In the genomic region with DNA sequence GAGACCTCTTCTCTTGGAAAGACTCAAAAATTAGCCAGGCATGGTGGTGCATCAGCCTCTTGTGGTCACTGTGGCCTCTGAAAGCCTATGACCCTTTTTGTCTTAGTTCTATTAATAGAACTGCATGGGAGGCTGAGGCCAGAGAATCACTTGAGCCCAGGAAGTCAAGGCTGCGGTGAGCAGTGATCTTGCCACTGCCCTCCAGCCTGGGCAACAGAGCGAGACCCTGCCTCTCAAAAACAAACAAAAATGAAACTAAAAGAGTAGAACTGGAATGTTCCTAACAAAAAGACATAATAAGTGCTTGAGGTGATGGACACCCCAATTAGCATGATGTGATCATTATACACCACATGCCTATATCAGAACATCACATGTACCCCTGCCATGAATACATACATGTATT, we compare ENCODE assay signal across 1 cellular context.
TF ChIP-seq lines count a peak whose summit lies in the region.

No MANE protein-coding gene starts in this region.

TF ChIP-seq in GM12878, 131 proteins besides CTCF, POLR2A, EP300 and RAD21 (continued from another document and continues in another):
- TF ChIP-seq, protein P1, sequence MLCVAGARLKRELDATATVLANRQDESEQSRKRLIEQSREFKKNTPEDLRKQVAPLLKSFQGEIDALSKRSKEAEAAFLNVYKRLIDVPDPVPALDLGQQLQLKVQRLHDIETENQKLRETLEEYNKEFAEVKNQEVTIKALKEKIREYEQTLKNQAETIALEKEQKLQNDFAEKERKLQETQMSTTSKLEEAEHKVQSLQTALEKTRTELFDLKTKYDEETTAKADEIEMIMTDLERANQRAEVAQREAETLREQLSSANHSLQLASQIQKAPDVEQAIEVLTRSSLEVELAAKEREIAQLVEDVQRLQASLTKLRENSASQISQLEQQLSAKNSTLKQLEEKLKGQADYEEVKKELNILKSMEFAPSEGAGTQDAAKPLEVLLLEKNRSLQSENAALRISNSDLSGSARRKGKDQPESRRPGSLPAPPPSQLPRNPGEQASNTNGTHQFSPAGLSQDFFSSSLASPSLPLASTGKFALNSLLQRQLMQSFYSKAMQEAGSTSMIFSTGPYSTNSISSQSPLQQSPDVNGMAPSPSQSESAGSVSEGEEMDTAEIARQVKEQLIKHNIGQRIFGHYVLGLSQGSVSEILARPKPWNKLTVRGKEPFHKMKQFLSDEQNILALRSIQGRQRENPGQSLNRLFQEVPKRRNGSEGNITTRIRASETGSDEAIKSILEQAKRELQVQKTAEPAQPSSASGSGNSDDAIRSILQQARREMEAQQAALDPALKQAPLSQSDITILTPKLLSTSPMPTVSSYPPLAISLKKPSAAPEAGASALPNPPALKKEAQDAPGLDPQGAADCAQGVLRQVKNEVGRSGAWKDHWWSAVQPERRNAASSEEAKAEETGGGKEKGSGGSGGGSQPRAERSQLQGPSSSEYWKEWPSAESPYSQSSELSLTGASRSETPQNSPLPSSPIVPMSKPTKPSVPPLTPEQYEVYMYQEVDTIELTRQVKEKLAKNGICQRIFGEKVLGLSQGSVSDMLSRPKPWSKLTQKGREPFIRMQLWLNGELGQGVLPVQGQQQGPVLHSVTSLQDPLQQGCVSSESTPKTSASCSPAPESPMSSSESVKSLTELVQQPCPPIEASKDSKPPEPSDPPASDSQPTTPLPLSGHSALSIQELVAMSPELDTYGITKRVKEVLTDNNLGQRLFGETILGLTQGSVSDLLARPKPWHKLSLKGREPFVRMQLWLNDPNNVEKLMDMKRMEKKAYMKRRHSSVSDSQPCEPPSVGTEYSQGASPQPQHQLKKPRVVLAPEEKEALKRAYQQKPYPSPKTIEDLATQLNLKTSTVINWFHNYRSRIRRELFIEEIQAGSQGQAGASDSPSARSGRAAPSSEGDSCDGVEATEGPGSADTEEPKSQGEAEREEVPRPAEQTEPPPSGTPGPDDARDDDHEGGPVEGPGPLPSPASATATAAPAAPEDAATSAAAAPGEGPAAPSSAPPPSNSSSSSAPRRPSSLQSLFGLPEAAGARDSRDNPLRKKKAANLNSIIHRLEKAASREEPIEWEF (IDR thresholded peaks at IDR 0.05; ENCODE audit: insufficient replicate concordance, low read depth, low read length) = no peak
- TF ChIP-seq NR2C1 (IDR thresholded peaks at IDR 0.05) (no peak), ESRRA (IDR thresholded peaks at IDR 0.05; ENCODE audit: low read length) (no peak), GATAD2B (conservative IDR thresholded peaks at IDR 0.05; ENCODE audit: low read depth) (no peak), ASH2L (IDR thresholded peaks at IDR 0.05; ENCODE audit: borderline replicate concordance, low read depth) (no peak), SMC3 (IDR thresholded peaks at IDR 0.05; ENCODE audit: borderline replicate concordance, low read length) (no peak), KDM1A (IDR thresholded peaks at IDR 0.05; ENCODE audit: borderline replicate concordance) (no peak), BMI1 (IDR thresholded peaks at IDR 0.05; ENCODE audit: borderline replicate concordance) (no peak), RFX5 (IDR thresholded peaks at IDR 0.05; ENCODE audit: low read depth, low read length) (no peak), MXI1 (IDR thresholded peaks at IDR 0.05; ENCODE audit: low read depth, low read length) (no peak), DPF2 (IDR thresholded peaks at IDR 0.05) (no peak), SREBF1 (IDR thresholded peaks at IDR 0.05; ENCODE audit: low read length) (no peak), JUND (IDR thresholded peaks at IDR 0.05; ENCODE audit: low read depth, low read length) (no peak), HCFC1 (IDR thresholded peaks at IDR 0.05; ENCODE audit: low read length) (no peak), STAT1 (conservative IDR thresholded peaks at IDR 0.05) (no peak), MTA3 (IDR thresholded peaks at IDR 0.05; ENCODE audit: borderline replicate concordance, low read length) (peak; percentile 51; the same call in 1 of the 2 replicates), FOS (IDR thresholded peaks at IDR 0.05; ENCODE audit: borderline replicate concordance, extremely low read depth, insufficient read length) (no peak), ETV6 (conservative IDR thresholded peaks at IDR 0.05 in 1 of 2, IDR thresholded peaks at IDR 0.05 in 1 of 2; ENCODE audit: borderline replicate concordance in 1 of 2, low read depth in 1 of 2) (no peak), HDAC6 (IDR thresholded peaks at IDR 0.05; ENCODE audit: unreplicated experiment) (no peak), SMARCA5 (IDR thresholded peaks at IDR 0.05) (no peak), EZH2 (IDR thresholded peaks at IDR 0.05; ENCODE audit: borderline replicate concordance, control insufficient read depth, low read depth, low read length) (no peak), NR2F1 (conservative IDR thresholded peaks at IDR 0.05) (0 out of 2 replicates have a peak, but pooled peaks have one; percentile 51), TCF12 (IDR thresholded peaks at IDR 0.05; ENCODE audit: low read depth, low read length) (no peak), ATF7 (IDR thresholded peaks at IDR 0.05; ENCODE audit: low read depth) (no peak), SRF (IDR thresholded peaks at IDR 0.05; ENCODE audit: low read depth in 2 of 2, low read length in 2 of 2) (no peak), ZNF217 (IDR thresholded peaks at IDR 0.05) (no peak)
- TF ChIP-seq, protein P2, sequence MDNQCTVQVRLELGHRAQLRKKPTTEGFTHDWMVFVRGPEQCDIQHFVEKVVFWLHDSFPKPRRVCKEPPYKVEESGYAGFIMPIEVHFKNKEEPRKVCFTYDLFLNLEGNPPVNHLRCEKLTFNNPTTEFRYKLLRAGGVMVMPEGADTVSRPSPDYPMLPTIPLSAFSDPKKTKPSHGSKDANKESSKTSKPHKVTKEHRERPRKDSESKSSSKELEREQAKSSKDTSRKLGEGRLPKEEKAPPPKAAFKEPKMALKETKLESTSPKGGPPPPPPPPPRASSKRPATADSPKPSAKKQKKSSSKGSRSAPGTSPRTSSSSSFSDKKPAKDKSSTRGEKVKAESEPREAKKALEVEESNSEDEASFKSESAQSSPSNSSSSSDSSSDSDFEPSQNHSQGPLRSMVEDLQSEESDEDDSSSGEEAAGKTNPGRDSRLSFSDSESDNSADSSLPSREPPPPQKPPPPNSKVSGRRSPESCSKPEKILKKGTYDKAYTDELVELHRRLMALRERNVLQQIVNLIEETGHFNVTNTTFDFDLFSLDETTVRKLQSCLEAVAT (IDR thresholded peaks at IDR 0.05) = no peak
- TF ChIP-seq, protein P3, sequence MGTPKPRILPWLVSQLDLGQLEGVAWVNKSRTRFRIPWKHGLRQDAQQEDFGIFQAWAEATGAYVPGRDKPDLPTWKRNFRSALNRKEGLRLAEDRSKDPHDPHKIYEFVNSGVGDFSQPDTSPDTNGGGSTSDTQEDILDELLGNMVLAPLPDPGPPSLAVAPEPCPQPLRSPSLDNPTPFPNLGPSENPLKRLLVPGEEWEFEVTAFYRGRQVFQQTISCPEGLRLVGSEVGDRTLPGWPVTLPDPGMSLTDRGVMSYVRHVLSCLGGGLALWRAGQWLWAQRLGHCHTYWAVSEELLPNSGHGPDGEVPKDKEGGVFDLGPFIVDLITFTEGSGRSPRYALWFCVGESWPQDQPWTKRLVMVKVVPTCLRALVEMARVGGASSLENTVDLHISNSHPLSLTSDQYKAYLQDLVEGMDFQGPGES (IDR thresholded peaks at IDR 0.05) = no peak
- TF ChIP-seq, protein P4, sequence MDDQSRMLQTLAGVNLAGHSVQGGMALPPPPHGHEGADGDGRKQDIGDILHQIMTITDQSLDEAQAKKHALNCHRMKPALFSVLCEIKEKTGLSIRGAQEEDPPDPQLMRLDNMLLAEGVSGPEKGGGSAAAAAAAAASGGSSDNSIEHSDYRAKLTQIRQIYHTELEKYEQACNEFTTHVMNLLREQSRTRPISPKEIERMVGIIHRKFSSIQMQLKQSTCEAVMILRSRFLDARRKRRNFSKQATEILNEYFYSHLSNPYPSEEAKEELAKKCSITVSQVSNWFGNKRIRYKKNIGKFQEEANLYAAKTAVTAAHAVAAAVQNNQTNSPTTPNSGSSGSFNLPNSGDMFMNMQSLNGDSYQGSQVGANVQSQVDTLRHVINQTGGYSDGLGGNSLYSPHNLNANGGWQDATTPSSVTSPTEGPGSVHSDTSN (IDR thresholded peaks at IDR 0.05; ENCODE audit: insufficient replicate concordance, low read depth, low read length) = no peak
- TF ChIP-seq, protein P5, sequence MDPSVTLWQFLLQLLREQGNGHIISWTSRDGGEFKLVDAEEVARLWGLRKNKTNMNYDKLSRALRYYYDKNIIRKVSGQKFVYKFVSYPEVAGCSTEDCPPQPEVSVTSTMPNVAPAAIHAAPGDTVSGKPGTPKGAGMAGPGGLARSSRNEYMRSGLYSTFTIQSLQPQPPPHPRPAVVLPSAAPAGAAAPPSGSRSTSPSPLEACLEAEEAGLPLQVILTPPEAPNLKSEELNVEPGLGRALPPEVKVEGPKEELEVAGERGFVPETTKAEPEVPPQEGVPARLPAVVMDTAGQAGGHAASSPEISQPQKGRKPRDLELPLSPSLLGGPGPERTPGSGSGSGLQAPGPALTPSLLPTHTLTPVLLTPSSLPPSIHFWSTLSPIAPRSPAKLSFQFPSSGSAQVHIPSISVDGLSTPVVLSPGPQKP (IDR thresholded peaks at IDR 0.05; ENCODE audit: low read depth, low read length) = no peak
- TF ChIP-seq, protein P6, sequence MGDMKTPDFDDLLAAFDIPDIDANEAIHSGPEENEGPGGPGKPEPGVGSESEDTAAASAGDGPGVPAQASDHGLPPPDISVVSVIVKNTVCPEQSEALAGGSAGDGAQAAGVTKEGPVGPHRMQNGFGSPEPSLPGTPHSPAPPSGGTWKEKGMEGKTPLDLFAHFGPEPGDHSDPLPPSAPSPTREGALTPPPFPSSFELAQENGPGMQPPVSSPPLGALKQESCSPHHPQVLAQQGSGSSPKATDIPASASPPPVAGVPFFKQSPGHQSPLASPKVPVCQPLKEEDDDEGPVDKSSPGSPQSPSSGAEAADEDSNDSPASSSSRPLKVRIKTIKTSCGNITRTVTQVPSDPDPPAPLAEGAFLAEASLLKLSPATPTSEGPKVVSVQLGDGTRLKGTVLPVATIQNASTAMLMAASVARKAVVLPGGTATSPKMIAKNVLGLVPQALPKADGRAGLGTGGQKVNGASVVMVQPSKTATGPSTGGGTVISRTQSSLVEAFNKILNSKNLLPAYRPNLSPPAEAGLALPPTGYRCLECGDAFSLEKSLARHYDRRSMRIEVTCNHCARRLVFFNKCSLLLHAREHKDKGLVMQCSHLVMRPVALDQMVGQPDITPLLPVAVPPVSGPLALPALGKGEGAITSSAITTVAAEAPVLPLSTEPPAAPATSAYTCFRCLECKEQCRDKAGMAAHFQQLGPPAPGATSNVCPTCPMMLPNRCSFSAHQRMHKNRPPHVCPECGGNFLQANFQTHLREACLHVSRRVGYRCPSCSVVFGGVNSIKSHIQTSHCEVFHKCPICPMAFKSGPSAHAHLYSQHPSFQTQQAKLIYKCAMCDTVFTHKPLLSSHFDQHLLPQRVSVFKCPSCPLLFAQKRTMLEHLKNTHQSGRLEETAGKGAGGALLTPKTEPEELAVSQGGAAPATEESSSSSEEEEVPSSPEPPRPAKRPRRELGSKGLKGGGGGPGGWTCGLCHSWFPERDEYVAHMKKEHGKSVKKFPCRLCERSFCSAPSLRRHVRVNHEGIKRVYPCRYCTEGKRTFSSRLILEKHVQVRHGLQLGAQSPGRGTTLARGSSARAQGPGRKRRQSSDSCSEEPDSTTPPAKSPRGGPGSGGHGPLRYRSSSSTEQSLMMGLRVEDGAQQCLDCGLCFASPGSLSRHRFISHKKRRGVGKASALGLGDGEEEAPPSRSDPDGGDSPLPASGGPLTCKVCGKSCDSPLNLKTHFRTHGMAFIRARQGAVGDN (IDR thresholded peaks at IDR 0.05) = no peak
- TF ChIP-seq, protein P7, sequence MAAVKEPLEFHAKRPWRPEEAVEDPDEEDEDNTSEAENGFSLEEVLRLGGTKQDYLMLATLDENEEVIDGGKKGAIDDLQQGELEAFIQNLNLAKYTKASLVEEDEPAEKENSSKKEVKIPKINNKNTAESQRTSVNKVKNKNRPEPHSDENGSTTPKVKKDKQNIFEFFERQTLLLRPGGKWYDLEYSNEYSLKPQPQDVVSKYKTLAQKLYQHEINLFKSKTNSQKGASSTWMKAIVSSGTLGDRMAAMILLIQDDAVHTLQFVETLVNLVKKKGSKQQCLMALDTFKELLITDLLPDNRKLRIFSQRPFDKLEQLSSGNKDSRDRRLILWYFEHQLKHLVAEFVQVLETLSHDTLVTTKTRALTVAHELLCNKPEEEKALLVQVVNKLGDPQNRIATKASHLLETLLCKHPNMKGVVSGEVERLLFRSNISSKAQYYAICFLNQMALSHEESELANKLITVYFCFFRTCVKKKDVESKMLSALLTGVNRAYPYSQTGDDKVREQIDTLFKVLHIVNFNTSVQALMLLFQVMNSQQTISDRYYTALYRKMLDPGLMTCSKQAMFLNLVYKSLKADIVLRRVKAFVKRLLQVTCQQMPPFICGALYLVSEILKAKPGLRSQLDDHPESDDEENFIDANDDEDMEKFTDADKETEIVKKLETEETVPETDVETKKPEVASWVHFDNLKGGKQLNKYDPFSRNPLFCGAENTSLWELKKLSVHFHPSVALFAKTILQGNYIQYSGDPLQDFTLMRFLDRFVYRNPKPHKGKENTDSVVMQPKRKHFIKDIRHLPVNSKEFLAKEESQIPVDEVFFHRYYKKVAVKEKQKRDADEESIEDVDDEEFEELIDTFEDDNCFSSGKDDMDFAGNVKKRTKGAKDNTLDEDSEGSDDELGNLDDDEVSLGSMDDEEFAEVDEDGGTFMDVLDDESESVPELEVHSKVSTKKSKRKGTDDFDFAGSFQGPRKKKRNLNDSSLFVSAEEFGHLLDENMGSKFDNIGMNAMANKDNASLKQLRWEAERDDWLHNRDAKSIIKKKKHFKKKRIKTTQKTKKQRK (IDR thresholded peaks at IDR 0.05; ENCODE audit: low read depth, low read length) = no peak
- TF ChIP-seq, protein P8, sequence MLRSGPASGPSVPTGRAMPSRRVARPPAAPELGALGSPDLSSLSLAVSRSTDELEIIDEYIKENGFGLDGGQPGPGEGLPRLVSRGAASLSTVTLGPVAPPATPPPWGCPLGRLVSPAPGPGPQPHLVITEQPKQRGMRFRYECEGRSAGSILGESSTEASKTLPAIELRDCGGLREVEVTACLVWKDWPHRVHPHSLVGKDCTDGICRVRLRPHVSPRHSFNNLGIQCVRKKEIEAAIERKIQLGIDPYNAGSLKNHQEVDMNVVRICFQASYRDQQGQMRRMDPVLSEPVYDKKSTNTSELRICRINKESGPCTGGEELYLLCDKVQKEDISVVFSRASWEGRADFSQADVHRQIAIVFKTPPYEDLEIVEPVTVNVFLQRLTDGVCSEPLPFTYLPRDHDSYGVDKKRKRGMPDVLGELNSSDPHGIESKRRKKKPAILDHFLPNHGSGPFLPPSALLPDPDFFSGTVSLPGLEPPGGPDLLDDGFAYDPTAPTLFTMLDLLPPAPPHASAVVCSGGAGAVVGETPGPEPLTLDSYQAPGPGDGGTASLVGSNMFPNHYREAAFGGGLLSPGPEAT (IDR thresholded peaks at IDR 0.05; ENCODE audit: low read depth) = no peak
